ENCODE assay signal across 1 cellular context in the genomic region with DNA sequence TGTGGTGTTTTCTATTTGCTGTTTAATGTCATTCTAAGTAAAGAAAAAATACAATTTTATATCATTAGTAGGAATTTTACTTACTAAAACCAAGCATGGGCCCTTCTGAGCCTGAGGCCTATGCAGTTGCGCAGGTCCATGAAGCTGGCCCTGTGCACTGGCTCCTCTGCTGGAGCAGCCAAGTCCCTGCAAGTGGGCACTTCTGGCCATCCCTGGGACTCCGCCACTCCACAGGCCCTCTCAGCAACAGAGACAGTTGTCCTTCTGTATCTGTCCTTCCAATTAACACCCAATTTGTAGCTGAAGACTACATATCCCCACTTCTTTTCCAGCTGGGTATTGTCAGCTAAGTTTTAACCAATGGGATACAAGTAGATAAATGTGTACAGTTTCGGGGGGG.
TF ChIP-seq lines count a peak whose summit lies in the region.

No MANE protein-coding gene starts in this region.

TF ChIP-seq in IMR-90, 13 proteins besides CTCF, POLR2A, EP300 and RAD21:
- TF ChIP-seq USF2 (IDR thresholded peaks at IDR 0.05; ENCODE audit: low read depth, low read length) (no peak), ELK1 (IDR thresholded peaks at IDR 0.05; ENCODE audit: borderline replicate concordance, low read depth, low read length) (no peak), SMC3 (IDR thresholded peaks at IDR 0.05; ENCODE audit: low read depth, low read length) (no peak), CHD1 (IDR thresholded peaks at IDR 0.05; ENCODE audit: low read depth, low read length) (no peak), MXI1 (IDR thresholded peaks at IDR 0.05; ENCODE audit: borderline replicate concordance, low read depth, low read length) (no peak), MAZ (IDR thresholded peaks at IDR 0.05; ENCODE audit: borderline replicate concordance, low read depth, low read length) (no peak), CEBPB (IDR thresholded peaks at IDR 0.05; ENCODE audit: low read depth, low read length) (no peak), BHLHE40 (IDR thresholded peaks at IDR 0.05; ENCODE audit: low read depth, low read length) (no peak), RCOR1 (IDR thresholded peaks at IDR 0.05; ENCODE audit: insufficient replicate concordance, low read length) (no peak), FOS (IDR thresholded peaks at IDR 0.05; ENCODE audit: low read depth, low read length) (no peak), RFX5 (IDR thresholded peaks at IDR 0.05; ENCODE audit: low read depth, low read length) (no peak), MAFK (IDR thresholded peaks at IDR 0.05; ENCODE audit: low read depth, low read length) (no peak), NFE2L2 (IDR thresholded peaks at IDR 0.05; ENCODE audit: low read depth, low read length) (no peak)
